12 cellular contexts compared by ENCODE assay signal in the genomic region with DNA sequence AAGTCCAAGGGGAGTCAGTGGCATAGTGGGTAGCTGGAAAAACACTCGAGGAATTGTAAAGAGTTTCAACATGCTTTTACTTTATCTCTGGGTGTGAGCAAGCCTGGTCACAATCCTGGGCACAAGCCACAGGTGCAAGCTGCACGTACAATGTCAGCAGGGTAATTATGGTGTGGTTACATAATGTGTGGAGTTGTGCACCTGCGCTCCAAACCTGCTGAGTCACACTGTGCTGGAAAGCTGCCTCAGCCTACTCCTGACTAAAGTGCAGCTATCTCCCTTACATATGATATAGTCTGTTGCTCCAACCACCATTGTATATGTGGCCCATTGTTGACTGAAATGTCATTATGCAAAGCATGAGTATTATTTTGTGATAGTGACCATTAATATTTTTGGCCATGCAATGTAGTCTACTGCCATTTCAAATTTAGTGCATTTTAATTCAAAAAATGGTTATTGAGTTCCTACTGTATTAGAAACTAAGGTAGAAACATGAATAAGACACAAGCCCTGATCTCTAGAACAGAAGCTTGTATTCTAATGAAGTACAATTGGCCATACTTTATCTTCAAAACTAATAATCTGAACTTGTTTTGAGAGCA.
DNase-seq lines count a peak whose midpoint lies in the region; ATAC-seq and TF ChIP-seq lines count a peak whose summit lies in the region.
"Had no signal": no experiment of that assay in that cellular context is flagged by ENCODE, and none has a peak within 500 bp of the region (broad histone marks: within the 10 kb centered on the region; RNA-seq: fewer than 3 reads in every experiment).

No MANE protein-coding gene starts in this region.

- no peaks in the 10 kb centered on the region for H3K4me1 ChIP-seq in naive thymus-derived CD4-positive, alpha-beta T cell (ENCODE audit: control insufficient read depth in 2 of 2, insufficient read depth in 2 of 2, low read length in 2 of 2)
- H3K4me1 ChIP-seq: psoas muscle had no signal

- H3K27me3 ChIP-seq in naive thymus-derived CD4-positive, alpha-beta T cell (ENCODE audit: control insufficient read depth in 2 of 2, insufficient read depth in 2 of 2, low read length in 2 of 2): no peaks in the 10 kb centered on the region

- no peaks in the 10 kb centered on the region for H3K4me1 Mint-ChIP-seq in activated CD4-positive, alpha-beta T cell treated with anti-CD3 and anti-CD28 coated beads for 36 hours
- no peaks in the 10 kb centered on the region for H3K4me1 Mint-ChIP-seq in activated CD8-positive, alpha-beta T cell treated with anti-CD3 and anti-CD28 coated beads for 36 hours (ENCODE audit: low read depth)
- no peaks in the 10 kb centered on the region for H3K4me1 Mint-ChIP-seq in naive thymus-derived CD4-positive, alpha-beta T cell
- no peaks in the 10 kb centered on the region for H3K4me1 Mint-ChIP-seq in immature natural killer cell
- H3K4me1 Mint-ChIP-seq: activated naive CD8-positive, alpha-beta T cell treated with anti-CD3 and anti-CD28 coated beads, Interleukin-2, amount 10 ng/mL, durations not matched to agents 7 days and 5 days had no signal

- H3K27ac ChIP-seq in naive thymus-derived CD4-positive, alpha-beta T cell (ENCODE audit: low read depth, low read length): no peak overlapping the region
- H3K27ac ChIP-seq: psoas muscle had no signal

- intact Hi-C loops in activated CD4-positive, alpha-beta T cell treated with anti-CD3 and anti-CD28 coated beads for 36 hours (cut with DNase I, micrococcal nuclease): no loop called here
- intact Hi-C loops in activated CD8-positive, alpha-beta T cell treated with anti-CD3 and anti-CD28 coated beads for 36 hours (cut with micrococcal nuclease): no loop called here
- intact Hi-C loops in naive thymus-derived CD4-positive, alpha-beta T cell (cut with micrococcal nuclease): no loop called here

- DNase-seq in activated CD4-positive, alpha-beta T cell treated with anti-CD3 and anti-CD28 coated beads for 36 hours: peak; percentile 37
- DNase-seq in activated CD4-positive, alpha-beta T cell treated with anti-CD3 and anti-CD28 coated beads, Interleukin-2, amount 50 U/mL, for 1 hour: no peak
- DNase-seq in Jurkat, Clone E6-1 (ENCODE audit: low read depth, low spot score): peak; percentile 53
- DNase-seq in activated CD8-positive, alpha-beta T cell treated with anti-CD3 and anti-CD28 coated beads for 36 hours: peak; percentile 42
- peak in 5 of 9 donors; percentile 13 to 40 (median 18) for DNase-seq in naive thymus-derived CD4-positive, alpha-beta T cell
- DNase-seq in immature natural killer cell (no peak), UCSD-AML1 (lab: John Stamatoyannopoulos, UW; ENCODE audit: unreplicated experiment) (no peak)
- DNase-seq: activated naive CD8-positive, alpha-beta T cell treated with anti-CD3 and anti-CD28 coated beads, Interleukin-2, amount 10 ng/mL, durations not matched to agents 7 days and 5 days; DMS79; NCI-H446; psoas muscle had no signal

- CTCF ChIA-PET in activated CD4-positive, alpha-beta T cell treated with anti-CD3 and anti-CD28 coated beads for 36 hours (lab: Charles Lee): interaction anchor here (0.6 kb wide), 1 partner anchor 38 kb away, joined by 3 read pairs; no protein-coding TSS in a partner anchor
- CTCF ChIA-PET in activated CD8-positive, alpha-beta T cell treated with anti-CD3 and anti-CD28 coated beads for 36 hours (lab: Charles Lee): no interaction called here
- CTCF ChIA-PET in naive thymus-derived CD4-positive, alpha-beta T cell (lab: Charles Lee): no interaction called here

- H3K27me3 Mint-ChIP-seq in activated CD4-positive, alpha-beta T cell treated with anti-CD3 and anti-CD28 coated beads for 36 hours: no peaks in the 10 kb centered on the region
- H3K27me3 Mint-ChIP-seq in activated CD8-positive, alpha-beta T cell treated with anti-CD3 and anti-CD28 coated beads for 36 hours: no peaks in the 10 kb centered on the region
- peaks cover 0 to 6% (median 0%) of the 10 kb centered on the region in 5 donors for H3K27me3 Mint-ChIP-seq in naive thymus-derived CD4-positive, alpha-beta T cell
- peaks cover 0 to 7% (median 2%) of the 10 kb centered on the region in 3 donors for H3K27me3 Mint-ChIP-seq in immature natural killer cell (ENCODE audit: low read depth in 3 of 3)

- peaks cover 22% of the 10 kb centered on the region for H3K9me3 Mint-ChIP-seq in activated CD4-positive, alpha-beta T cell treated with anti-CD3 and anti-CD28 coated beads for 36 hours (ENCODE audit: low read depth)
- H3K9me3 Mint-ChIP-seq in activated CD8-positive, alpha-beta T cell treated with anti-CD3 and anti-CD28 coated beads for 36 hours: peaks cover 25% of the 10 kb centered on the region
- H3K9me3 Mint-ChIP-seq in naive thymus-derived CD4-positive, alpha-beta T cell: peaks cover 6 to 49% (median 31%) of the 10 kb centered on the region in 11 donors
- H3K9me3 Mint-ChIP-seq in immature natural killer cell: peaks cover 0 to 14% (median 2%) of the 10 kb centered on the region in 6 donors

- H3K36me3 Mint-ChIP-seq in activated CD4-positive, alpha-beta T cell treated with anti-CD3 and anti-CD28 coated beads for 36 hours (ENCODE audit: low read depth): peaks cover 3% of the 10 kb centered on the region
- no peaks in the 10 kb centered on the region for H3K36me3 Mint-ChIP-seq in activated CD8-positive, alpha-beta T cell treated with anti-CD3 and anti-CD28 coated beads for 36 hours (ENCODE audit: low read depth)
- H3K36me3 Mint-ChIP-seq in naive thymus-derived CD4-positive, alpha-beta T cell: peaks cover 0 to 12% (median 3%) of the 10 kb centered on the region in 5 donors
- no peaks in the 10 kb centered on the region for H3K36me3 Mint-ChIP-seq in immature natural killer cell
- H3K36me3 Mint-ChIP-seq: activated naive CD8-positive, alpha-beta T cell treated with anti-CD3 and anti-CD28 coated beads, Interleukin-2, amount 10 ng/mL, durations not matched to agents 7 days and 5 days had no signal

- no peak for ATAC-seq in activated CD4-positive, alpha-beta T cell treated with anti-CD3 and anti-CD28 coated beads for 36 hours
- no peak for ATAC-seq in activated CD8-positive, alpha-beta T cell treated with anti-CD3 and anti-CD28 coated beads for 36 hours
- no peak for ATAC-seq in naive thymus-derived CD4-positive, alpha-beta T cell
- no peak for ATAC-seq in GM18519 (IDR thresholded peaks at IDR 0.05; ENCODE audit: low FRiP score, unreplicated experiment)
- ATAC-seq: psoas muscle had no signal

- peaks cover 0 to 28% (median 5%) of the 10 kb centered on the region in 3 experiments for H3K9me3 ChIP-seq in naive thymus-derived CD4-positive, alpha-beta T cell (ENCODE audit: control insufficient read depth in 2 of 3, low read length in 3 of 3)

- H3K36me3 ChIP-seq in naive thymus-derived CD4-positive, alpha-beta T cell (ENCODE audit: control insufficient read depth in 2 of 3, insufficient read depth in 3 of 3, low read length in 3 of 3): no peaks in the 10 kb centered on the region

- no peak overlapping the region for H3K4me3 Mint-ChIP-seq in activated CD4-positive, alpha-beta T cell treated with anti-CD3 and anti-CD28 coated beads for 36 hours
- H3K4me3 Mint-ChIP-seq in activated CD8-positive, alpha-beta T cell treated with anti-CD3 and anti-CD28 coated beads for 36 hours: no peak overlapping the region
- H3K4me3 Mint-ChIP-seq in naive thymus-derived CD4-positive, alpha-beta T cell: no peak overlapping the region
- H3K4me3 Mint-ChIP-seq in immature natural killer cell: no peak overlapping the region
- H3K4me3 Mint-ChIP-seq: activated naive CD8-positive, alpha-beta T cell treated with anti-CD3 and anti-CD28 coated beads, Interleukin-2, amount 10 ng/mL, durations not matched to agents 7 days and 5 days had no signal

- no peak for TF ChIP-seq CTCF in activated CD8-positive, alpha-beta T cell treated with anti-CD3 and anti-CD28 coated beads for 36 hours (IDR thresholded peaks at IDR 0.05)

- POLR2A ChIA-PET in activated CD4-positive, alpha-beta T cell treated with anti-CD3 and anti-CD28 coated beads for 36 hours (lab: Charles Lee): no interaction called here
- POLR2A ChIA-PET in activated CD8-positive, alpha-beta T cell treated with anti-CD3 and anti-CD28 coated beads for 36 hours (lab: Charles Lee): interaction anchor here (0.6 to 1.2 kb wide), 2 partner anchors 11 to 965 kb away, joined by 3 to 5 read pairs; no protein-coding TSS in a partner anchor
- POLR2A ChIA-PET in naive thymus-derived CD4-positive, alpha-beta T cell (lab: Charles Lee): no interaction called here

- no peak overlapping the region for H3K27ac Mint-ChIP-seq in activated CD4-positive, alpha-beta T cell treated with anti-CD3 and anti-CD28 coated beads for 36 hours
- H3K27ac Mint-ChIP-seq in activated CD8-positive, alpha-beta T cell treated with anti-CD3 and anti-CD28 coated beads for 36 hours: no peak overlapping the region
- H3K27ac Mint-ChIP-seq in naive thymus-derived CD4-positive, alpha-beta T cell: peak overlapping the region in 2 of 9 donors; percentile 39 to 59
- no peak overlapping the region for H3K27ac Mint-ChIP-seq in immature natural killer cell
- H3K27ac Mint-ChIP-seq: activated naive CD8-positive, alpha-beta T cell treated with anti-CD3 and anti-CD28 coated beads, Interleukin-2, amount 10 ng/mL, durations not matched to agents 7 days and 5 days had no signal

- no peak overlapping the region for H3K4me3 ChIP-seq in Jurkat, Clone E6-1 (ENCODE audit: low read length)
- no peak overlapping the region for H3K4me3 ChIP-seq in naive thymus-derived CD4-positive, alpha-beta T cell (ENCODE audit: low read length)
- H3K4me3 ChIP-seq: psoas muscle had no signal

Comparison
In these comparisons a context has a peak if more than half of its experiments do, and no peak if none do; other contexts are left out.
1. DNase-seq: peak in activated CD4-positive, alpha-beta T cell treated with anti-CD3 and anti-CD28 coated beads for 36 hours (single experiment), Jurkat, Clone E6-1 (single experiment), activated CD8-positive, alpha-beta T cell treated with anti-CD3 and anti-CD28 coated beads for 36 hours (single experiment) and naive thymus-derived CD4-positive, alpha-beta T cell (5 of 9); none in activated CD4-positive, alpha-beta T cell treated with anti-CD3 and anti-CD28 coated beads, Interleukin-2, amount 50 U/mL, for 1 hour (single experiment), immature natural killer cell (0 of 3) and UCSD-AML1 (single experiment).